24 cellular contexts compared by ENCODE assay signal in the genomic region with DNA sequence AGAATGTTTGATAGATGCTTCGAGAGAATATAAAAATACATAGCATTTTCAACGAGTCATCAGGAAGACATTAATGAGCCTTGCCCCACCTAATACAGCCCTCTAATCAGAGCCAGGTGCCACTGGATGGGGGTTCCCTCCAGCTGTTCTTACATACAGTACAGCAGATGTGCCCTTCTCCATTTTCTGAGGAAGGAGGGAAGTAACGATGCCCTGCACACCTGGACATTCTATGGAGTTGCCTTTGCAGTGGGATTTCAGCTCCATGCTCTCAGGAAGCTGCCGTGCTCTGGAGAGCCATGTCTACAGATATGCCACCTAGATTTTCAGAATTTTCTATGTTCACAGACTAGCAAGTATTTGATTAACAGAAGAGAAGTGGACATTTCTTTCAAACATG. TPM values are rescaled to one million over a fixed set of nuclear protein-coding genes. Genes with fewer than 3 reads are reported as not detected.
DNase-seq lines count a peak whose midpoint lies in the region; ATAC-seq and TF ChIP-seq lines count a peak whose summit lies in the region.
"Had no signal": no experiment of that assay in that cellular context is flagged by ENCODE, and none has a peak within 500 bp of the region (broad histone marks: within the 10 kb centered on the region; RNA-seq: fewer than 3 reads in every experiment).

No MANE protein-coding gene starts in this region.

- H3K4me1 ChIP-seq in CD4-positive, alpha-beta memory T cell (ENCODE audit: insufficient read depth, low read length), result peaks cover 100% of the 10 kb centered on the region
- H3K4me1 ChIP-seq: Caco-2 had no signal

- intact Hi-C loops in CD4-positive, alpha-beta memory T cell (cut with micrococcal nuclease), result loop anchor here (2.0 to 10.0 kb wide), 4 partner anchors 228 to 1186 kb away; partner anchors contain the start of gene ELAC2
- intact Hi-C loops in natural killer cell (cut with micrococcal nuclease), result loop anchor here (5.0 kb wide), 2 partner anchors 133 to 227 kb away; partner anchors contain the start of gene COX10

- H3K9me3 ChIP-seq in CD4-positive, alpha-beta memory T cell (ENCODE audit: control insufficient read depth in 1 of 2, low read length in 2 of 2), result no peaks in the 10 kb centered on the region
- H3K9me3 ChIP-seq: Caco-2, left ventricle myocardium inferior had no signal

- peak overlapping the region in 1 of 2 donors; percentile 6 for H3K4me3 ChIP-seq in CD4-positive, alpha-beta memory T cell (ENCODE audit: low read length in 2 of 2)
- H3K4me3 ChIP-seq: GM12878, hepatocyte, K562, left ventricle myocardium inferior had no signal

- no peak for TF ChIP-seq CTCF in natural killer cell (IDR thresholded peaks at IDR 0.05)

- H3K4me1 Mint-ChIP-seq in T-helper 1 cell treated with Interleukin-12 subunit alpha and Interleukin-12 subunit beta and Interleukin-4 antibody, amounts not matched to agents 30 μg/mL and 1 μg/mL, for 36 hours (ENCODE audit: low read depth), result peaks cover 92% of the 10 kb centered on the region
- H3K4me1 Mint-ChIP-seq in CD4-positive, alpha-beta memory T cell, result peaks cover 88 to 100% (median 96%) of the 10 kb centered on the region in 4 donors
- peaks cover 98% of the 10 kb centered on the region for H3K4me1 Mint-ChIP-seq in activated naive CD8-positive, alpha-beta T cell treated with anti-CD3 and anti-CD28 coated beads for 36 hours
- peaks cover 100% of the 10 kb centered on the region in 2 donors for H3K4me1 Mint-ChIP-seq in natural killer cell

- H3K27ac Mint-ChIP-seq in T-helper 1 cell treated with Interleukin-12 subunit alpha and Interleukin-12 subunit beta and Interleukin-4 antibody, amounts not matched to agents 30 μg/mL and 1 μg/mL, for 36 hours, result peak overlapping the region; percentile 98
- peak overlapping the region; percentile 89 to 98 (median 95) for H3K27ac Mint-ChIP-seq in CD4-positive, alpha-beta memory T cell
- H3K27ac Mint-ChIP-seq in activated naive CD8-positive, alpha-beta T cell treated with anti-CD3 and anti-CD28 coated beads for 36 hours, result peak overlapping the region; percentile 84
- H3K27ac Mint-ChIP-seq in natural killer cell, result peak overlapping the region; percentile 91 to 92
- H3K27ac Mint-ChIP-seq: nephron had no signal

- CTCF ChIA-PET in CD4-positive, alpha-beta memory T cell (lab: Charles Lee; ENCODE audit: partially characterized antibody), result interaction anchor here (1.3 to 7.9 kb wide), 3 partner anchors 93 to 102 kb away, joined by 3 to 59 read pairs (median 7); partner anchors contain the start of gene HS3ST3B1

- POLR2A ChIA-PET in CD4-positive, alpha-beta memory T cell (lab: Charles Lee; ENCODE audit: partially characterized antibody), result interaction anchor here (1.0 to 8.0 kb wide), 5 partner anchors 56 to 131 kb away, joined by 3 to 144 read pairs (median 6); partner anchors contain the start of genes COX10 and HS3ST3B1

- H3K36me3 Mint-ChIP-seq in T-helper 1 cell treated with Interleukin-12 subunit alpha and Interleukin-12 subunit beta and Interleukin-4 antibody, amounts not matched to agents 30 μg/mL and 1 μg/mL, for 36 hours (ENCODE audit: low read depth), result peaks cover 29% of the 10 kb centered on the region
- no peaks in the 10 kb centered on the region for H3K36me3 Mint-ChIP-seq in CD4-positive, alpha-beta memory T cell
- H3K36me3 Mint-ChIP-seq in activated naive CD8-positive, alpha-beta T cell treated with anti-CD3 and anti-CD28 coated beads for 36 hours, result peaks cover 67% of the 10 kb centered on the region
- no peaks in the 10 kb centered on the region for H3K36me3 Mint-ChIP-seq in natural killer cell

- H3K36me3 ChIP-seq in CD4-positive, alpha-beta memory T cell (ENCODE audit: insufficient read depth, low read length), result no peaks in the 10 kb centered on the region
- H3K36me3 ChIP-seq: left ventricle myocardium inferior had no signal

- DNase-seq in T-helper 1 cell (no peak), natural killer cell (no peak)
- no peak for DNase-seq in CD4-positive, alpha-beta memory T cell
- DNase-seq in activated naive CD8-positive, alpha-beta T cell treated with anti-CD3 and anti-CD28 coated beads for 36 hours, result no peak
- no peak for DNase-seq in activated CD4-positive, CD25-positive, alpha-beta regulatory T cell treated with anti-CD3 and anti-CD28 coated beads, Interleukin-2, amount 50 U/mL, for 72 hours
- DNase-seq: Caco-2; foreskin melanocyte; left ventricle myocardium inferior; MM.1S; NCI-H146; NCI-H510A treated with DMSO at 0.1 percent for 48 hours; NK-92 treated with Interleukin-12 subunit alpha and Interleukin-12 subunit beta, amount 100 ng/mL, for 24 hours; SHP77 treated with DMSO at 0.1 percent for 48 hours; SW 1271 had no signal

- peak overlapping the region; percentile 73 for H3K4me3 Mint-ChIP-seq in T-helper 1 cell treated with Interleukin-12 subunit alpha and Interleukin-12 subunit beta and Interleukin-4 antibody, amounts not matched to agents 30 μg/mL and 1 μg/mL, for 36 hours
- H3K4me3 Mint-ChIP-seq in CD4-positive, alpha-beta memory T cell, result peak overlapping the region in 7 of 8 donors; percentile 69 to 90 (median 78)
- H3K4me3 Mint-ChIP-seq in activated naive CD8-positive, alpha-beta T cell treated with anti-CD3 and anti-CD28 coated beads for 36 hours, result no peak overlapping the region
- H3K4me3 Mint-ChIP-seq in natural killer cell, result peak overlapping the region; percentile 40
- H3K4me3 Mint-ChIP-seq: nephron had no signal

- H3K27me3 ChIP-seq in CD4-positive, alpha-beta memory T cell (ENCODE audit: insufficient read depth, low read length), result no peaks in the 10 kb centered on the region
- H3K27me3 ChIP-seq: hepatocyte had no signal

- no peaks in the 10 kb centered on the region for H3K27me3 Mint-ChIP-seq in T-helper 1 cell treated with Interleukin-12 subunit alpha and Interleukin-12 subunit beta and Interleukin-4 antibody, amounts not matched to agents 30 μg/mL and 1 μg/mL, for 36 hours (ENCODE audit: low read depth)
- no peaks in the 10 kb centered on the region for H3K27me3 Mint-ChIP-seq in CD4-positive, alpha-beta memory T cell
- no peaks in the 10 kb centered on the region for H3K27me3 Mint-ChIP-seq in activated naive CD8-positive, alpha-beta T cell treated with anti-CD3 and anti-CD28 coated beads for 36 hours
- no peaks in the 10 kb centered on the region for H3K27me3 Mint-ChIP-seq in natural killer cell (ENCODE audit: low read depth in 2 of 2)

- no peaks in the 10 kb centered on the region for H3K9me3 Mint-ChIP-seq in T-helper 1 cell treated with Interleukin-12 subunit alpha and Interleukin-12 subunit beta and Interleukin-4 antibody, amounts not matched to agents 30 μg/mL and 1 μg/mL, for 36 hours
- peaks cover 0 to 2% (median 0%) of the 10 kb centered on the region in 8 donors for H3K9me3 Mint-ChIP-seq in CD4-positive, alpha-beta memory T cell
- H3K9me3 Mint-ChIP-seq in activated naive CD8-positive, alpha-beta T cell treated with anti-CD3 and anti-CD28 coated beads for 36 hours, result no peaks in the 10 kb centered on the region
- H3K9me3 Mint-ChIP-seq in natural killer cell, result no peaks in the 10 kb centered on the region
- H3K9me3 Mint-ChIP-seq: nephron had no signal

- ATAC-seq in natural killer cell, result no peak
- no peak for ATAC-seq in GM18909 (IDR thresholded peaks at IDR 0.05; ENCODE audit: poor library complexity, unreplicated experiment)
- ATAC-seq in GM19452 (IDR thresholded peaks at IDR 0.05; ENCODE audit: unreplicated experiment), result no peak
- ATAC-seq: GM12878, K562 had no signal

- H3K27ac ChIP-seq in CD4-positive, alpha-beta memory T cell (ENCODE audit: low read depth, low read length), result peak overlapping the region; percentile 60
- H3K27ac ChIP-seq: 22Rv1, hepatocyte, left ventricle myocardium inferior had no signal

RNA-seq across cellular contexts. Expression of gene CDRT15, which starts 36.3 kb away (rescaled TPM):
- total RNA-seq in CD4-positive, alpha-beta memory T cell, result not detected
- not detected for polyA plus RNA-seq in CD4-positive, alpha-beta memory T cell
- total RNA-seq in activated naive CD8-positive, alpha-beta T cell treated with anti-CD3 and anti-CD28 coated beads for 36 hours, result not detected
- total RNA-seq in natural killer cell, result not detected
- total RNA-seq: Caco-2, GM12878, hepatocyte, K562, left ventricle myocardium inferior, temporal lobe had no signal
- polyA plus RNA-seq: esophagus, hepatocyte, K562 had no signal
